ENCODE assay signal across 1 cellular context in the genomic region with DNA sequence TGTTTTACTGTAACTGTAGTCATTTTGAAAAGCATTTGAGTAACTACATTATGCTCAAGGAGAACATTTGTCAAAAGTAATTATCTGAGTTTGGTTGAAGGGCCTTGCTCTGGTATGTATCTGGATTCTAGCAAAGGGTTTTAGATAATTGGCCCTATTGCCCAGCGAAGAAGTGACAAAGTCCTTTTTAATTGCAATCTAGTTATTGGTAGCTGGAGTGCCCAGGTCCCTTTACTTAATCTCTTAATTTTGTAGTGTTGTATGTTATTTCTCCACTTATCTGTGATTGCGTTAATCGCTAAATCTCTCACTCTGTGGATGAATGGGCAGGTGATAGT.
TF ChIP-seq lines count a peak whose summit lies in the region.

No MANE protein-coding gene starts in this region.

TF ChIP-seq in neural cell, 6 proteins besides CTCF, POLR2A, EP300 and RAD21 (continued from another document):
- TF ChIP-seq, protein P1, sequence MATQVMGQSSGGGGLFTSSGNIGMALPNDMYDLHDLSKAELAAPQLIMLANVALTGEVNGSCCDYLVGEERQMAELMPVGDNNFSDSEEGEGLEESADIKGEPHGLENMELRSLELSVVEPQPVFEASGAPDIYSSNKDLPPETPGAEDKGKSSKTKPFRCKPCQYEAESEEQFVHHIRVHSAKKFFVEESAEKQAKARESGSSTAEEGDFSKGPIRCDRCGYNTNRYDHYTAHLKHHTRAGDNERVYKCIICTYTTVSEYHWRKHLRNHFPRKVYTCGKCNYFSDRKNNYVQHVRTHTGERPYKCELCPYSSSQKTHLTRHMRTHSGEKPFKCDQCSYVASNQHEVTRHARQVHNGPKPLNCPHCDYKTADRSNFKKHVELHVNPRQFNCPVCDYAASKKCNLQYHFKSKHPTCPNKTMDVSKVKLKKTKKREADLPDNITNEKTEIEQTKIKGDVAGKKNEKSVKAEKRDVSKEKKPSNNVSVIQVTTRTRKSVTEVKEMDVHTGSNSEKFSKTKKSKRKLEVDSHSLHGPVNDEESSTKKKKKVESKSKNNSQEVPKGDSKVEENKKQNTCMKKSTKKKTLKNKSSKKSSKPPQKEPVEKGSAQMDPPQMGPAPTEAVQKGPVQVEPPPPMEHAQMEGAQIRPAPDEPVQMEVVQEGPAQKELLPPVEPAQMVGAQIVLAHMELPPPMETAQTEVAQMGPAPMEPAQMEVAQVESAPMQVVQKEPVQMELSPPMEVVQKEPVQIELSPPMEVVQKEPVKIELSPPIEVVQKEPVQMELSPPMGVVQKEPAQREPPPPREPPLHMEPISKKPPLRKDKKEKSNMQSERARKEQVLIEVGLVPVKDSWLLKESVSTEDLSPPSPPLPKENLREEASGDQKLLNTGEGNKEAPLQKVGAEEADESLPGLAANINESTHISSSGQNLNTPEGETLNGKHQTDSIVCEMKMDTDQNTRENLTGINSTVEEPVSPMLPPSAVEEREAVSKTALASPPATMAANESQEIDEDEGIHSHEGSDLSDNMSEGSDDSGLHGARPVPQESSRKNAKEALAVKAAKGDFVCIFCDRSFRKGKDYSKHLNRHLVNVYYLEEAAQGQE (IDR thresholded peaks at IDR 0.05; ENCODE audit: borderline replicate concordance): no peak
- TF ChIP-seq EZH2 (IDR thresholded peaks at IDR 0.05; ENCODE audit: borderline replicate concordance, insufficient read depth, low read length, poor library complexity, severe bottlenecking): no peak
TF ChIP-seq in neural cell: peak in this region for 0.
